In the genomic region with DNA sequence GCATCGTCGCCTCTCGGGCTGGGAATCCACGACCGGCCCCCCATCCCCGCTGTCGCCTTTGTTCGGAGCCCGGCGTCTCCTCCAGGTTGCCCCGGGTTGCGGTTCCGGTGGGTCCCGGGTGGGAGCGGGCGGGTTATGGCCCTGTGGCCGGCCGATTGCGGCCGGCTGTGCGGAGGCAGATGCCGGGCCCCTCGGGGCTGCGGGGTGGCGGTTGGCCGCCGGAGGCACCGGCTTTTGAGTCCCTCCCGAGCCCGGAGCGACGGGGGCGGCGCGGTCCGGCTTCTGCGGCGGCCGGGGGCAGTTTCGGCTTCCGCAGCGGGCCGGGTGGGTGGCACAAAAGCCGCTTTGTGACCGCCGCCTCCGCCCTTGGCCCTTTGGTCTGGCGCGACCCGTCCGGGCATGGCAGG, we compare ENCODE assay signal across 8 cellular contexts. TPM values are rescaled to one million over a fixed set of nuclear protein-coding genes. Genes with fewer than 3 reads are reported as not detected.
DNase-seq lines count a peak whose midpoint lies in the region; ATAC-seq, FAIRE-seq and TF ChIP-seq lines count a peak whose summit lies in the region.

No MANE protein-coding gene starts in this region.

- H3K27me3 ChIP-seq in HCT116 (ENCODE audit: insufficient read depth, low read length) (no peaks in the 10 kb centered on the region), WERI-Rb-1 (ENCODE audit: insufficient read depth, low read depth, severe bottlenecking) (no peaks in the 10 kb centered on the region), prostate gland (replicated peaks; ENCODE audit: insufficient read depth) (no peaks in the 10 kb centered on the region)

- peak overlapping the region; percentile 69 to 79 for H3K4me3 ChIP-seq in HCT116 (replicated peaks in 1 of 2; ENCODE audit: low read depth in 1 of 2, low read length in 2 of 2)
- peak overlapping the region; percentile 89 for H3K4me3 ChIP-seq in WERI-Rb-1 (ENCODE audit: low read depth, low read length)
- H3K4me3 ChIP-seq in prostate gland = peak overlapping the region; percentile 73 to 99

- FAIRE-seq in frontal cortex (lab: Jason Lieb, UNC) = no peak

- H3K9me2 ChIP-seq in HCT116 (ENCODE audit: insufficient read depth) = no peaks in the 10 kb centered on the region

- H3K36me3 ChIP-seq in HCT116 (ENCODE audit: control insufficient read depth in 1 of 2, insufficient read depth in 2 of 2, low read length in 2 of 2) (peaks cover 15 to 18% of the 10 kb centered on the region in 2 experiments), WERI-Rb-1 (peaks cover 36% of the 10 kb centered on the region), prostate gland (peaks cover 0 to 2% of the 10 kb centered on the region in 2 donors)

- H3K4me2 ChIP-seq in HCT116 (ENCODE audit: low read length) = peak overlapping the region; percentile 90

- peak; percentile 2; the same call in 1 of the 2 replicates for ATAC-seq in HCT116

- WGBS in prostate gland = 0% methylated on average over 15 of the region's 51 CpGs

- H4K20me1 ChIP-seq in HCT116 (ENCODE audit: insufficient read depth) = peaks cover 34% of the 10 kb centered on the region

- RAD21 ChIA-PET in HCT116 (lab: Charles Lee; ENCODE audit: low non-redundant PET in 1 of 2, low total read pairs in 2 of 2, uncharacterized antibody in 2 of 2, unreplicated experiment in 2 of 2) = interaction anchor here in 1 of 2 experiments (1.7 kb wide), 1 partner anchor 221 kb away, joined by 3 read pairs; no protein-coding TSS in a partner anchor

- TF ChIP-seq CTCF in GM10248 (IDR thresholded peaks at IDR 0.05; ENCODE audit: control extremely low read depth, extremely low read depth, low read depth, missing control alignments) (no peak), HCT116 (IDR thresholded peaks at IDR 0.05 in 2 of 3, conservative IDR thresholded peaks at IDR 0.05 in 1 of 3; ENCODE audit: borderline replicate concordance in 1 of 3, insufficient read depth in 1 of 3, low read depth in 2 of 3, low read length in 2 of 3) (no peak), WERI-Rb-1 (IDR thresholded peaks at IDR 0.05; ENCODE audit: low read depth, low read length) (no peak), prostate gland (IDR thresholded peaks at IDR 0.05) (no peak)

- no TSS peak for BruUV-seq in HCT116 (replicated peaks; lab: Mats Ljungman, UMichigan)

- intact Hi-C loops in HCT116 (cut with micrococcal nuclease) = loop anchor here (1.0 to 2.0 kb wide), 2 partner anchors 56 to 64 kb away; no protein-coding TSS in a partner anchor
- intact Hi-C loops in prostate gland (cut with DNase I) = loop anchor here (5.0 kb wide), 1 partner anchor 65 kb away; a partner anchor contains a TSS

- peak overlapping the region; percentile 97 for H3K9ac ChIP-seq in HCT116 (ENCODE audit: low read length)

- TF ChIP-seq POLR2A in HCT116 (IDR thresholded peaks at IDR 0.05; ENCODE audit: borderline replicate concordance, extremely low read depth, insufficient read depth, insufficient read length) (peak; percentile 5), prostate gland (IDR thresholded peaks at IDR 0.05) (no peak)

- H2AFZ ChIP-seq in HCT116 (ENCODE audit: low read depth, low read length, poor library complexity, severe bottlenecking) = no peak overlapping the region

- H3K27ac ChIP-seq in HCT116 (ENCODE audit: low read depth, low read length) (peak overlapping the region; percentile 98), WERI-Rb-1 (peak overlapping the region; percentile 97), prostate gland (peak overlapping the region; percentile 100)

- POLR2A ChIA-PET in GM10248 (lab: Yijun Ruan, JAX) (interaction anchor here (1.2 to 2.2 kb wide), 2 partner anchors 11 to 68 kb away, joined by 4 to 10 read pairs; no protein-coding TSS in a partner anchor), HCT116 (lab: Charles Lee) (interaction anchor here (1.1 to 1.2 kb wide), 4 partner anchors 11 to 221 kb away, joined by 3 to 4 read pairs (median 3); no protein-coding TSS in a partner anchor)

- peaks cover 54% of the 10 kb centered on the region for H3K79me2 ChIP-seq in HCT116 (ENCODE audit: insufficient read depth, low read length)

- peaks cover 12 to 41% of the 10 kb centered on the region in 2 experiments for H3K4me1 ChIP-seq in HCT116 (ENCODE audit: control insufficient read depth in 1 of 2, insufficient read depth in 2 of 2, low read length in 2 of 2)
- H3K4me1 ChIP-seq in prostate gland (replicated peaks) = no peaks in the 10 kb centered on the region

- H3K9me3 ChIP-seq in HCT116 (ENCODE audit: control insufficient read depth in 1 of 2, insufficient read depth in 1 of 2, low read depth in 1 of 2, low read length in 2 of 2) (no peaks in the 10 kb centered on the region; a peak in 1 of 4 replicates), WERI-Rb-1 (ENCODE audit: severe bottlenecking) (no peaks in the 10 kb centered on the region), prostate gland (no peaks in the 10 kb centered on the region)

- DNase-seq in GM10248 (ENCODE audit: extremely low spot score) (peak; percentile 14), HCT116 (ENCODE audit: low read depth, low spot score) (no peak), WERI-Rb-1 (no peak), frontal cortex (ENCODE audit: low spot score in 2 of 2) (peak; percentile 29 to 58), prostate gland (ENCODE audit: low spot score) (no peak), NCI-H2171 treated with DMSO at 0.1 percent for 48 hours (lab: John Stamatoyannopoulos, UW) (no peak), kidney tubule cell (ENCODE audit: low spot score) (no peak), LoVo (ENCODE audit: low spot score) (no peak)

- no peak for TF ChIP-seq RAD21 in HCT116 (IDR thresholded peaks at IDR 0.05; ENCODE audit: low read depth)

- CTCF ChIA-PET in GM10248 (lab: Yijun Ruan, JAX) = interaction anchor here (1.0 to 2.5 kb wide), 6 partner anchors 20 to 221 kb away, joined by 3 to 18 read pairs (median 7); no protein-coding TSS in a partner anchor
- CTCF ChIA-PET in HCT116 (lab: Charles Lee) = interaction anchor here (2.3 kb wide), 1 partner anchor 221 kb away, joined by 22 read pairs; no protein-coding TSS in a partner anchor

TF ChIP-seq in HCT116, 20 proteins besides CTCF, POLR2A, EP300 and RAD21:
- TF ChIP-seq, protein P1, sequence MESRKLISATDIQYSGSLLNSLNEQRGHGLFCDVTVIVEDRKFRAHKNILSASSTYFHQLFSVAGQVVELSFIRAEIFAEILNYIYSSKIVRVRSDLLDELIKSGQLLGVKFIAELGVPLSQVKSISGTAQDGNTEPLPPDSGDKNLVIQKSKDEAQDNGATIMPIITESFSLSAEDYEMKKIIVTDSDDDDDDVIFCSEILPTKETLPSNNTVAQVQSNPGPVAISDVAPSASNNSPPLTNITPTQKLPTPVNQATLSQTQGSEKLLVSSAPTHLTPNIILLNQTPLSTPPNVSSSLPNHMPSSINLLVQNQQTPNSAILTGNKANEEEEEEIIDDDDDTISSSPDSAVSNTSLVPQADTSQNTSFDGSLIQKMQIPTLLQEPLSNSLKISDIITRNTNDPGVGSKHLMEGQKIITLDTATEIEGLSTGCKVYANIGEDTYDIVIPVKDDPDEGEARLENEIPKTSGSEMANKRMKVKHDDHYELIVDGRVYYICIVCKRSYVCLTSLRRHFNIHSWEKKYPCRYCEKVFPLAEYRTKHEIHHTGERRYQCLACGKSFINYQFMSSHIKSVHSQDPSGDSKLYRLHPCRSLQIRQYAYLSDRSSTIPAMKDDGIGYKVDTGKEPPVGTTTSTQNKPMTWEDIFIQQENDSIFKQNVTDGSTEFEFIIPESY (IDR thresholded peaks at IDR 0.05; ENCODE audit: extremely low read depth, insufficient replicate concordance, low read length) = peak; percentile 1
- TF ChIP-seq ELF1 (IDR thresholded peaks at IDR 0.05; ENCODE audit: borderline replicate concordance, low read depth) (no peak), CEBPB (IDR thresholded peaks at IDR 0.05; ENCODE audit: low read depth) (no peak), YY1 (IDR thresholded peaks at IDR 0.05; ENCODE audit: extremely low read depth, insufficient replicate concordance, low read depth, low read length) (no peak)
- TF ChIP-seq, protein P2, sequence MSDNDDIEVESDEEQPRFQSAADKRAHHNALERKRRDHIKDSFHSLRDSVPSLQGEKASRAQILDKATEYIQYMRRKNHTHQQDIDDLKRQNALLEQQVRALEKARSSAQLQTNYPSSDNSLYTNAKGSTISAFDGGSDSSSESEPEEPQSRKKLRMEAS (IDR thresholded peaks at IDR 0.05) = no peak
TF ChIP-seq in HCT116: peak in this region for 1.

RNA-seq across cellular contexts. Expression of a gene that starts 0.5 kb away (rescaled TPM):
- 123 TPM for total RNA-seq in HCT116 (2021; ENCODE audit: unreplicated experiment)
- polyA plus RNA-seq in HCT116 (2012) = 47.5 and 61.8 TPM in 2 replicates
- total RNA-seq in frontal cortex = 75.4 TPM
- total RNA-seq in prostate gland = 10 to 100 TPM; 25.5 to 29.3 TPM

Comparison
In these comparisons a context has a peak if more than half of its experiments do, and no peak if none do; other contexts are left out.
1. DNase-seq: peak in GM10248 (single experiment) and frontal cortex (2 of 2); none in HCT116 (single experiment), WERI-Rb-1 (single experiment), prostate gland (single experiment), NCI-H2171 treated with DMSO at 0.1 percent for 48 hours (single experiment), kidney tubule cell (single experiment) and LoVo (single experiment).
2. Peak in every context shown above with its lines, with median percentiles within 50 percentile points of each other: H3K27ac ChIP-seq and H3K4me3 ChIP-seq.